ENCODE assay signal across 9 cellular contexts in the genomic region with DNA sequence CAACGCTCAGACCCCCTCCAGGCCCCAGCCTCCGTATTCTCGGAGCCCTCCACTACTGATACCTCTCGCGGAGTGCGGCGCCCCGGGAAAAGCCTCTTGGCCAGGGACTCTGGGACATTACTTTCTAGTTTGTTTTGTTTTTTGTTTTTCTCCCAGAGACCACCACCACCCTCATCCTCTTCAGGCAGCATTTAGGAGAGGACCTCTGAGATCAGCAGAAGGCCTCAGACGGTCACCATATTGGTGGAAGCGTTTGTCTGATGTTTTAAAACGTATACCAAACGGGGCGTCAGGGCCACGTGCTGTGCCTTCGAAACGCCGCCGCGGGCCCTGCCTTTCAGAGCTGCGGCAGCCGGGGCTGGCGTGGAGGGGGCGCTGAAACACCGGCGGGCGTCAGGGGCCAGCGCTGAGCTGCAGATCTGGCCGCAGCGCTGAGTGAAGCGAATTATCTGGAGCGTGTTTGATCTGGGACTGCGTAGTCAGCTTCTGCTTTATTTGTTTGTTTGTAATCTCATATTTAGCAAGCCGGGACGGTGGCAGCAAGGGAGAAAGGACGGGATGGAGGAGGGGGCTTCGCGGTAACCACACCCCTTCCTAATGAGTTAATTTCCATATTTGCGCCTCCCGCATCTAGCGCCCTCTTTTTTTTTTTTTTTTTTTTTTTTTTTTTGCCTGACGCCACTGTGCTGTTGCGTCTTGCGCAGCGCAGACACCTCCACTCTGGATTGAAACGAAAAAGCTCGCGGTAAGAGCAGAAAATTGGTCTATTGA. TPM values are rescaled to one million over a fixed set of nuclear protein-coding genes. Genes with fewer than 3 reads are reported as not detected.
DNase-seq lines count a peak whose midpoint lies in the region; ATAC-seq lines count a peak whose summit lies in the region.
"Had no signal": no experiment of that assay in that cellular context is flagged by ENCODE, and none has a peak within 500 bp of the region (broad histone marks: within the 10 kb centered on the region; RNA-seq: fewer than 3 reads in every experiment).

No MANE protein-coding gene starts in this region.

- H3K27me3 Mint-ChIP-seq in T-helper 1 cell treated with Interleukin-12 subunit alpha and Interleukin-12 subunit beta and Interleukin-4 antibody, amounts not matched to agents 30 μg/mL and 1 μg/mL, for 36 hours (ENCODE audit: low read depth): peaks cover 97% of the 10 kb centered on the region
- H3K27me3 Mint-ChIP-seq in activated CD4-positive, alpha-beta memory T cell treated with anti-CD3 and anti-CD28 coated beads for 36 hours: peaks cover 91% of the 10 kb centered on the region
- peaks cover 97% of the 10 kb centered on the region for H3K27me3 Mint-ChIP-seq in stimulated activated memory B cell treated with anti-CD40 and anti-IgM and Interleukin-4, amounts not matched to agents 10 μg/mL and 1 μg/mL and 100 μg/mL, for 72 hours

- H3K36me3 ChIP-seq in iPS-18a (ENCODE audit: control insufficient read depth, low read depth, low read length): no peaks in the 10 kb centered on the region

- peaks cover 82% of the 10 kb centered on the region for H3K4me1 ChIP-seq in iPS-18a (ENCODE audit: control insufficient read depth, low read depth, low read length)

- no peak for DNase-seq in T-helper 1 cell
- no peak for DNase-seq in activated CD4-positive, alpha-beta memory T cell treated with anti-CD3 and anti-CD28 coated beads for 36 hours
- no peak for DNase-seq in NCI-H1694 (lab: John Stamatoyannopoulos, UW)
- no peak for DNase-seq in NCI-H187 treated with DMSO at 0.1 percent for 48 hours (lab: John Stamatoyannopoulos, UW)
- no peak for DNase-seq in HuH-7.5 (ENCODE audit: low spot score)

- H3K27ac Mint-ChIP-seq in T-helper 1 cell treated with Interleukin-12 subunit alpha and Interleukin-12 subunit beta and Interleukin-4 antibody, amounts not matched to agents 30 μg/mL and 1 μg/mL, for 36 hours: peak overlapping the region; percentile 67
- H3K27ac Mint-ChIP-seq in activated CD4-positive, alpha-beta memory T cell treated with anti-CD3 and anti-CD28 coated beads for 36 hours: peak overlapping the region; percentile 33
- no peak overlapping the region for H3K27ac Mint-ChIP-seq in stimulated activated memory B cell treated with anti-CD40 and anti-IgM and Interleukin-4, amounts not matched to agents 10 μg/mL and 1 μg/mL and 100 μg/mL, for 72 hours

- peaks cover 10% of the 10 kb centered on the region for H3K9me3 Mint-ChIP-seq in T-helper 1 cell treated with Interleukin-12 subunit alpha and Interleukin-12 subunit beta and Interleukin-4 antibody, amounts not matched to agents 30 μg/mL and 1 μg/mL, for 36 hours
- H3K9me3 Mint-ChIP-seq in activated CD4-positive, alpha-beta memory T cell treated with anti-CD3 and anti-CD28 coated beads for 36 hours: peaks cover 10% of the 10 kb centered on the region
- H3K9me3 Mint-ChIP-seq in stimulated activated memory B cell treated with anti-CD40 and anti-IgM and Interleukin-4, amounts not matched to agents 10 μg/mL and 1 μg/mL and 100 μg/mL, for 72 hours: peaks cover 2% of the 10 kb centered on the region

- peak overlapping the region; percentile 22 for H3K27ac ChIP-seq in iPS-18a (ENCODE audit: low read length)

- ATAC-seq in stimulated activated memory B cell treated with anti-CD40 and anti-IgM and Interleukin-4, amounts not matched to agents 10 μg/mL and 1 μg/mL and 100 μg/mL, for 72 hours: no peak

- peak overlapping the region; percentile 53 for H3K9ac ChIP-seq in iPS-18a (ENCODE audit: low read length)

- POLR2A ChIA-PET in activated CD4-positive, alpha-beta memory T cell treated with anti-CD3 and anti-CD28 coated beads for 36 hours (lab: Charles Lee): no interaction called here

- CTCF ChIA-PET in activated CD4-positive, alpha-beta memory T cell treated with anti-CD3 and anti-CD28 coated beads for 36 hours (lab: Charles Lee): interaction anchor here (2.5 kb wide), 1 partner anchor 25 kb away, joined by 10 read pairs; no protein-coding TSS in a partner anchor

- peak overlapping the region; percentile 72 for H3K4me3 ChIP-seq in iPS-18a (ENCODE audit: low read length)

- peaks cover 46% of the 10 kb centered on the region for H3K27me3 ChIP-seq in iPS-18a (ENCODE audit: control insufficient read depth, insufficient read depth, low read length)

- H3K4me1 Mint-ChIP-seq in T-helper 1 cell treated with Interleukin-12 subunit alpha and Interleukin-12 subunit beta and Interleukin-4 antibody, amounts not matched to agents 30 μg/mL and 1 μg/mL, for 36 hours (ENCODE audit: low read depth): peaks cover 5% of the 10 kb centered on the region
- peaks cover 15% of the 10 kb centered on the region for H3K4me1 Mint-ChIP-seq in activated CD4-positive, alpha-beta memory T cell treated with anti-CD3 and anti-CD28 coated beads for 36 hours (ENCODE audit: low read depth)
- peaks cover 7% of the 10 kb centered on the region for H3K4me1 Mint-ChIP-seq in stimulated activated memory B cell treated with anti-CD40 and anti-IgM and Interleukin-4, amounts not matched to agents 10 μg/mL and 1 μg/mL and 100 μg/mL, for 72 hours

- H3K9me3 ChIP-seq in iPS-18a (ENCODE audit: control insufficient read depth, low read depth, low read length): no peaks in the 10 kb centered on the region

- H3K4me3 Mint-ChIP-seq in T-helper 1 cell treated with Interleukin-12 subunit alpha and Interleukin-12 subunit beta and Interleukin-4 antibody, amounts not matched to agents 30 μg/mL and 1 μg/mL, for 36 hours: no peak overlapping the region
- no peak overlapping the region for H3K4me3 Mint-ChIP-seq in activated CD4-positive, alpha-beta memory T cell treated with anti-CD3 and anti-CD28 coated beads for 36 hours
- peak overlapping the region; percentile 73 for H3K4me3 Mint-ChIP-seq in stimulated activated memory B cell treated with anti-CD40 and anti-IgM and Interleukin-4, amounts not matched to agents 10 μg/mL and 1 μg/mL and 100 μg/mL, for 72 hours

- intact Hi-C loops in activated CD4-positive, alpha-beta memory T cell treated with anti-CD3 and anti-CD28 coated beads for 36 hours (cut with micrococcal nuclease): no loop called here

- peaks cover 10% of the 10 kb centered on the region for H3K36me3 Mint-ChIP-seq in T-helper 1 cell treated with Interleukin-12 subunit alpha and Interleukin-12 subunit beta and Interleukin-4 antibody, amounts not matched to agents 30 μg/mL and 1 μg/mL, for 36 hours (ENCODE audit: low read depth)
- peaks cover 26% of the 10 kb centered on the region for H3K36me3 Mint-ChIP-seq in activated CD4-positive, alpha-beta memory T cell treated with anti-CD3 and anti-CD28 coated beads for 36 hours
- no peaks in the 10 kb centered on the region for H3K36me3 Mint-ChIP-seq in stimulated activated memory B cell treated with anti-CD40 and anti-IgM and Interleukin-4, amounts not matched to agents 10 μg/mL and 1 μg/mL and 100 μg/mL, for 72 hours

RNA-seq across cellular contexts. Expression of gene SOX2, which starts 14.8 kb away (rescaled TPM):
- not detected for total RNA-seq in activated CD4-positive, alpha-beta memory T cell treated with anti-CD3 and anti-CD28 coated beads for 36 hours
- total RNA-seq: HT1080 had no signal
